30 cellular contexts compared by ENCODE assay signal in genomic region chr9:15222313-15222712, GRCh38.
DNase-seq lines count a peak whose midpoint lies in the region; ATAC-seq and TF ChIP-seq lines count a peak whose summit lies in the region.
"Had no signal": no experiment of that assay in that cellular context is flagged by ENCODE, and none has a peak within 500 bp of the region (broad histone marks: within the 10 kb centered on the region; RNA-seq: fewer than 3 reads in every experiment).

No MANE protein-coding gene starts in this region.

- H2AFZ ChIP-seq in mesenchymal stem cell (ENCODE audit: low read depth, low read length) = no peak overlapping the region

- H3K18ac ChIP-seq in mesenchymal stem cell (ENCODE audit: low read depth in 1 of 2, low read length in 2 of 2) = no peak overlapping the region

- whole genome bisulfite sequencing in mesenchymal stem cell = 100% methylated on average over 3 of the region's 3 CpGs

- H2BK15ac ChIP-seq in mesenchymal stem cell (ENCODE audit: low read depth, poor library complexity, severe bottlenecking) = no peak overlapping the region

- CTCF ChIA-PET in RWPE1 (lab: Yijun Ruan, JAX) = interaction anchor here (0.5 kb wide), 1 partner anchor 213 kb away, joined by 3 read pairs; no protein-coding TSS in a partner anchor

- no peak overlapping the region for H2BK120ac ChIP-seq in mesenchymal stem cell (ENCODE audit: low read depth, low read length)

- no peak overlapping the region for H3K23ac ChIP-seq in mesenchymal stem cell (ENCODE audit: low read length in 2 of 2)

- no peaks in the 10 kb centered on the region for H3K9me3 ChIP-seq in mesenchymal stem cell (ENCODE audit: control insufficient read depth, low read length)
- H3K9me3 ChIP-seq: adrenal gland; BLaER1 treated with 17β-estradiol and CSF1 and Interleukin-3, amounts not matched to agents 10 nM and 100 nM; neutrophil; prostate gland; sigmoid colon; upper lobe of left lung had no signal

- H3K9ac ChIP-seq in mesenchymal stem cell (ENCODE audit: low read length) = no peak overlapping the region
- H3K9ac ChIP-seq: BLaER1 treated with 17β-estradiol and CSF1 and Interleukin-3, amounts not matched to agents 10 nM and 100 nM had no signal

- no peak overlapping the region for H4K91ac ChIP-seq in mesenchymal stem cell (ENCODE audit: low read length)

- no peak overlapping the region for H2BK12ac ChIP-seq in mesenchymal stem cell (ENCODE audit: low read length in 2 of 2)

- DNase-seq in AG08395 (ENCODE audit: low spot score) (peak; percentile 26), GM04503 (ENCODE audit: low read depth) (peak; percentile 28), epithelial cell of esophagus (ENCODE audit: low read depth) (peak; percentile 72), mesenchymal stem cell (peak; percentile 37), RWPE1 (ENCODE audit: low spot score) (no peak)
- DNase-seq: activated gamma-delta T cell treated with Interleukin-2 at 50 U/mL for 16 hours; adrenal gland; COR-L47; dorsolateral prefrontal cortex; glutamatergic neuron; Karpas-422; left ventricle myocardium superior; midbrain; naive B cell; NCI-H1436; NCI-H2081 treated with DMSO at 0.1 percent for 48 hours; NCI-H2227 treated with DMSO at 0.1 percent for 48 hours; NCI-H526; SHP77; sigmoid colon; stimulated activated CD4-positive, alpha-beta T cell treated with anti-CD3 and anti-CD28 coated beads, Interleukin-4, amount 100 ng/mL, for 1 hour; T-helper 2 cell had no signal

- no peak overlapping the region for H2BK5ac ChIP-seq in mesenchymal stem cell (ENCODE audit: low read depth, low read length, poor library complexity, severe bottlenecking)

- TF ChIP-seq CTCF in epithelial cell of esophagus (IDR thresholded peaks at IDR 0.05; ENCODE audit: insufficient read depth, low read depth, low read length, missing control alignments) (no peak), RWPE1 (conservative IDR thresholded peaks at IDR 0.05; ENCODE audit: low read depth) (no peak)

- no peak overlapping the region for H4K8ac ChIP-seq in mesenchymal stem cell (ENCODE audit: low read length)

- POLR2A ChIA-PET in RWPE1 (lab: Yijun Ruan, JAX; ENCODE audit: low non-redundant PET) = no interaction called here

- ATAC-seq in GM18870 (IDR thresholded peaks at IDR 0.05; ENCODE audit: unreplicated experiment) = no peak
- no peak for ATAC-seq in GM21423 (IDR thresholded peaks at IDR 0.05; ENCODE audit: unreplicated experiment)
- no peak for ATAC-seq in HG02763 (IDR thresholded peaks at IDR 0.05; ENCODE audit: unreplicated experiment)
- ATAC-seq: HCT116, left ventricle myocardium superior had no signal

- H3K4me3 ChIP-seq in epithelial cell of esophagus (ENCODE audit: low read length) (no peak overlapping the region), mesenchymal stem cell (ENCODE audit: insufficient read depth in 1 of 2, low read depth in 1 of 2, low read length in 2 of 2) (no peak overlapping the region)
- H3K4me3 ChIP-seq: adrenal gland; BLaER1 treated with 17β-estradiol and CSF1 and Interleukin-3, amounts not matched to agents 10 nM and 100 nM; dorsolateral prefrontal cortex; prostate gland; sigmoid colon; upper lobe of left lung had no signal

- H3K36me3 ChIP-seq in mesenchymal stem cell (ENCODE audit: control insufficient read depth in 1 of 2, insufficient read depth in 2 of 2, low read depth in 1 of 2, low read length in 2 of 2) = peaks cover 5 to 8% of the 10 kb centered on the region in 2 experiments
- H3K36me3 ChIP-seq: adrenal gland; BLaER1 treated with 17β-estradiol and CSF1 and Interleukin-3, amounts not matched to agents 10 nM and 100 nM; neutrophil; prostate gland had no signal

- no peak overlapping the region for H3K14ac ChIP-seq in mesenchymal stem cell (ENCODE audit: low read length in 2 of 2)

- H3K79me1 ChIP-seq in mesenchymal stem cell (replicated peaks; ENCODE audit: low read length, poor library complexity, severe bottlenecking) = peaks cover 10% of the 10 kb centered on the region

- no peaks in the 10 kb centered on the region for H3K27me3 ChIP-seq in mesenchymal stem cell (ENCODE audit: control insufficient read depth in 1 of 2, insufficient read depth in 1 of 2, low read length in 2 of 2)
- H3K27me3 ChIP-seq: adrenal gland; BLaER1 treated with 17β-estradiol and CSF1 and Interleukin-3, amounts not matched to agents 10 nM and 100 nM; dorsolateral prefrontal cortex; neutrophil; sigmoid colon; upper lobe of left lung had no signal

- no peak overlapping the region for H3K4ac ChIP-seq in mesenchymal stem cell (ENCODE audit: low read depth in 1 of 2, low read length in 2 of 2)

- H3K4me1 ChIP-seq in mesenchymal stem cell (ENCODE audit: control insufficient read depth, insufficient read depth, low read depth, low read length) = no peaks in the 10 kb centered on the region
- H3K4me1 ChIP-seq: BLaER1 treated with 17β-estradiol and CSF1 and Interleukin-3, amounts not matched to agents 10 nM and 100 nM; prostate gland; sigmoid colon; upper lobe of left lung had no signal

- H3K27ac ChIP-seq in mesenchymal stem cell (ENCODE audit: low read length, poor library complexity, severe bottlenecking) (no peak overlapping the region), RWPE1 (no peak overlapping the region)
- H3K27ac ChIP-seq: adrenal gland; BLaER1 treated with 17β-estradiol and CSF1 and Interleukin-3, amounts not matched to agents 10 nM and 100 nM; dorsolateral prefrontal cortex; neutrophil; prostate gland; upper lobe of left lung had no signal

- no peak overlapping the region for H2AK5ac ChIP-seq in mesenchymal stem cell (ENCODE audit: low read length, severe bottlenecking)

- H3K4me2 ChIP-seq in mesenchymal stem cell (ENCODE audit: low read length, poor library complexity, severe bottlenecking) = no peak overlapping the region
- H3K4me2 ChIP-seq: BLaER1 treated with 17β-estradiol and CSF1 and Interleukin-3, amounts not matched to agents 10 nM and 100 nM had no signal
